ENCODE assay signal across 12 cellular contexts in the genomic region with DNA sequence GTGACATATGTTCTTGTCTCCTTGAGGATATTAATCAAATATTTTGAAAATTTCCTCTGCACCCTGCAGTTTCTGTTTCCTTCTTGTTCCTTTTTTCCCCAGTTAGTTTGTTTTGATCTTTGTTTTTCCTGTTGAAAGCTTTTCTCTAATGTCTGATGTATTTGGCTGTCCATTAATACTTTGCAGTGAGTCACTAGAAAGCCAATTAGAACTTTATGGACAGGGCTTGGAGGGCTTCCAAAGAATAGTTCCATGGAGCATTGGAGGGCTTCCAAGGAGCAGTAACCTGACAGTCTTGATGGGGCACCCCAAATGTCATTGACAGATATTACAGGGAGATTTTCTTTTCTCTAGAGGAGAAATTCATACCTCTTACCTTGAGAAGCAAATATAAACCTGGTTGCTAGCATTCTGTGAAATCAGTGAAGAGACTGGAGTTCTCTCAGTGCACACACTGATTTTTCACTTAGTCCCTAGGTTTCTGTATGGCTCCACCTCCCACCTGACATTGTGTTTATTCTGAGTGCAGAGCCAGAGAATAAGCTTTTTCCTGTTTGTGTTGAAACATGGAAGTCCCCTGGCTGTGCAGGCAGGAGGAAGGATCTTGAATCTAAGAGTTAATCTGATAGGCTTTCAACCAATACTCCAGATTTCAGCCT. TPM values are rescaled to one million over a fixed set of nuclear protein-coding genes. Genes with fewer than 3 reads are reported as not detected.
DNase-seq lines count a peak whose midpoint lies in the region; ATAC-seq and TF ChIP-seq lines count a peak whose summit lies in the region.
"Had no signal": no experiment of that assay in that cellular context is flagged by ENCODE, and none has a peak within 500 bp of the region (broad histone marks: within the 10 kb centered on the region; RNA-seq: fewer than 3 reads in every experiment).

No MANE protein-coding gene starts in this region.

- no peak for ATAC-seq in HG03460 (IDR thresholded peaks at IDR 0.05; ENCODE audit: unreplicated experiment)
- ATAC-seq in effector memory CD8-positive, alpha-beta T cell (replicated peaks) = no peak
- ATAC-seq: activated CD4-positive, alpha-beta T cell treated with anti-CD3 and anti-CD28 coated beads for 36 hours; CD8-positive, alpha-beta T cell had no signal

- POLR2A ChIA-PET in BJ (lab: Charles Lee) = no interaction called here
- POLR2A ChIA-PET in HEK293T (lab: Yijun Ruan, JAX) = no interaction called here

- CTCF ChIA-PET in BJ (lab: Yijun Ruan, JAX) (no interaction called here), HEK293T (lab: Yijun Ruan, JAX) (no interaction called here)

- no peaks in the 10 kb centered on the region for H3K27me3 ChIP-seq in BJ (ENCODE audit: control insufficient read depth, insufficient read depth, low read length)

- no peak overlapping the region for H3K4me3 Mint-ChIP-seq in effector memory CD8-positive, alpha-beta T cell
- H3K4me3 Mint-ChIP-seq: activated CD4-positive, alpha-beta T cell treated with anti-CD3 and anti-CD28 coated beads for 36 hours; CD8-positive, alpha-beta T cell; IgD-negative memory B cell had no signal

- H3K4me1 Mint-ChIP-seq in effector memory CD8-positive, alpha-beta T cell (ENCODE audit: low read depth in 2 of 2) = peaks cover 2 to 8% of the 10 kb centered on the region in 2 donors

- DNase-seq in BJ (ENCODE audit: low read depth) (peak; percentile 24), NCI-H1092 (lab: John Stamatoyannopoulos, UW) (peak; percentile 21), dermis microvascular lymphatic vessel endothelial cell (ENCODE audit: low read depth in 2 of 2) (peak; percentile 69 to 75), midbrain (lab: John Stamatoyannopoulos, UW) (peak; percentile 38), inferior parietal cortex (ENCODE audit: extremely low spot score) (no peak), HEK293T (ENCODE audit: extremely low spot score) (no peak)
- no peak for DNase-seq in effector memory CD8-positive, alpha-beta T cell
- DNase-seq: activated CD4-positive, alpha-beta T cell treated with anti-CD3 and anti-CD28 coated beads for 36 hours; CD8-positive, alpha-beta T cell had no signal

- H3K27ac Mint-ChIP-seq in effector memory CD8-positive, alpha-beta T cell = no peak overlapping the region
- H3K27ac Mint-ChIP-seq: activated CD4-positive, alpha-beta T cell treated with anti-CD3 and anti-CD28 coated beads for 36 hours; CD8-positive, alpha-beta T cell; IgD-negative memory B cell had no signal

- no peak overlapping the region for H3K4me3 ChIP-seq in BJ (ENCODE audit: low read depth, low read length)
- H3K4me3 ChIP-seq: PC-9 had no signal

- no peaks in the 10 kb centered on the region for H3K36me3 Mint-ChIP-seq in effector memory CD8-positive, alpha-beta T cell (ENCODE audit: insufficient read depth)
- H3K36me3 Mint-ChIP-seq: CD8-positive, alpha-beta T cell; IgD-negative memory B cell had no signal

- no peaks in the 10 kb centered on the region for H3K36me3 ChIP-seq in BJ (ENCODE audit: control insufficient read depth, insufficient read depth, low read length)

- no peaks in the 10 kb centered on the region for H3K9me3 Mint-ChIP-seq in effector memory CD8-positive, alpha-beta T cell
- H3K9me3 Mint-ChIP-seq: CD8-positive, alpha-beta T cell; IgD-negative memory B cell had no signal

- no peak for TF ChIP-seq CTCF in BJ (IDR thresholded peaks at IDR 0.05; ENCODE audit: insufficient read depth, low read depth, low read length)

- peaks cover 0 to 7% of the 10 kb centered on the region in 2 donors for H3K27me3 Mint-ChIP-seq in effector memory CD8-positive, alpha-beta T cell

TF ChIP-seq in HEK293T, 16 proteins besides CTCF, POLR2A, EP300 and RAD21:
- no peak for TF ChIP-seq HDGF (IDR thresholded peaks at IDR 0.05; ENCODE audit: borderline replicate concordance)
- TF ChIP-seq SP1 (IDR thresholded peaks at IDR 0.05) = no peak
- TF ChIP-seq BHLHE40 (IDR thresholded peaks at IDR 0.05; ENCODE audit: borderline replicate concordance) = no peak
- TF ChIP-seq ELF4 (IDR thresholded peaks at IDR 0.05) = no peak
- TF ChIP-seq SUZ12 (IDR thresholded peaks at IDR 0.05) = no peak

RNA-seq across cellular contexts. Expression of gene SPARCL1, which starts 26.5 kb away (rescaled TPM):
- polyA plus RNA-seq in BJ (2011; rRNA removed) = not detected in 2 replicates
- polyA minus RNA-seq in BJ (2011; rRNA and poly(A)+ RNA removed) = not detected in 2 replicates
- total RNA-seq in dermis microvascular lymphatic vessel endothelial cell = 10.0 and 19.2 TPM in 2 replicates
- total RNA-seq: activated CD4-positive, alpha-beta T cell treated with anti-CD3 and anti-CD28 coated beads for 36 hours; CD8-positive, alpha-beta T cell; PC-9 had no signal
- polyA plus RNA-seq: IgD-negative memory B cell had no signal

Comparison
In these comparisons a context has a peak if more than half of its experiments do, and no peak if none do; other contexts are left out.
1. DNase-seq: peak in BJ (single experiment), NCI-H1092 (single experiment), dermis microvascular lymphatic vessel endothelial cell (2 of 2) and midbrain (single experiment); none in inferior parietal cortex (single experiment), HEK293T (single experiment) and effector memory CD8-positive, alpha-beta T cell (0 of 3).